Comparison of ENCODE assay signal across 1 cellular context in genomic region chr7:121530251-121531174, GRCh38.
TF ChIP-seq lines count a peak whose summit lies in the region.

No MANE protein-coding gene starts in this region.

TF ChIP-seq in HCT116, 20 proteins besides CTCF, POLR2A, EP300 and RAD21 (continued from another document):
- TF ChIP-seq YY1 (IDR thresholded peaks at IDR 0.05; ENCODE audit: extremely low read depth, insufficient replicate concordance, low read depth, low read length) (no peak), FOSL1 (IDR thresholded peaks at IDR 0.05; ENCODE audit: low read depth) (peak; percentile 97), CEBPB (IDR thresholded peaks at IDR 0.05; ENCODE audit: low read depth) (peak; percentile 89), SP1 (IDR thresholded peaks at IDR 0.05; ENCODE audit: low read depth) (peak; percentile 99), ZNF274 (IDR thresholded peaks at IDR 0.05; ENCODE audit: low read depth, low read length) (no peak), ZBTB33 (IDR thresholded peaks at IDR 0.05; ENCODE audit: extremely low read depth, insufficient replicate concordance, low read length) (peak; percentile 25), POLR2AphosphoS5 (IDR thresholded peaks at IDR 0.05; ENCODE audit: low read depth, low read length) (peak; percentile 71; the same call in 1 of the 2 replicates), EZH2phosphoT487 (IDR thresholded peaks at IDR 0.05; ENCODE audit: borderline replicate concordance) (no peak)
TF ChIP-seq in HCT116: peak in this region for 12.
